Comparison of ENCODE assay signal across 19 cellular contexts in genomic region chr20:49862607-49863200, GRCh38.
"Had no signal": no experiment of that assay in that cellular context is flagged by ENCODE, and none has a peak within 500 bp of the region (broad histone marks: within the 10 kb centered on the region; RNA-seq: fewer than 3 reads in every experiment).

No MANE protein-coding gene starts in this region.

- H3K27ac ChIP-seq: adrenal gland, coronary artery, WERI-Rb-1 had no signal

- DNase-seq: activated CD4-positive, alpha-beta T cell treated with anti-CD3 and anti-CD28 coated beads for 36 hours; activated CD8-positive, alpha-beta memory T cell treated with anti-CD3 and anti-CD28 coated beads, Interleukin-2, amount 50 U/mL, for 4 hours; activated CD8-positive, alpha-beta T cell treated with anti-CD3 and anti-CD28 coated beads for 36 hours; activated naive CD4-positive, alpha-beta T cell treated with anti-CD3 and anti-CD28 coated beads, Interleukin-2, amount 50 U/mL, for 16 hours; activated naive CD8-positive, alpha-beta T cell treated with anti-CD3 and anti-CD28 coated beads, Interleukin-2, amount 10 ng/mL, durations not matched to agents 7 days and 5 days; activated T-cell treated with anti-CD3 and anti-CD28 coated beads, Interleukin-2, amount 50 U/mL, for 72 hours; anterior cingulate cortex; MM.1S; NCI-H1105; NCI-H1436; NCI-H1694 treated with DMSO at 0.1 percent for 48 hours; NCI-H2081 treated with DMSO at 0.1 percent for 48 hours; NCI-H2227 treated with DMSO at 0.1 percent for 48 hours; NCI-H69; SIG-M5; T-helper 1 cell; WERI-Rb-1 had no signal

- H3K27me3 ChIP-seq: adrenal gland had no signal

- H3K4me1 ChIP-seq: adrenal gland had no signal

- H3K9me3 ChIP-seq: adrenal gland had no signal

- H3K4me3 ChIP-seq: adrenal gland, coronary artery had no signal

- ATAC-seq: activated CD4-positive, alpha-beta T cell treated with anti-CD3 and anti-CD28 coated beads for 36 hours; activated CD8-positive, alpha-beta T cell treated with anti-CD3 and anti-CD28 coated beads for 36 hours; activated T-cell treated with anti-CD3 and anti-CD28 coated beads, Interleukin-2, amount 50 U/mL, for 72 hours had no signal
